ENCODE assay signal across 31 cellular contexts in genomic region chr3:13060341-13060910, GRCh38.
"Had no signal": no experiment of that assay in that cellular context is flagged by ENCODE, and none has a peak within 500 bp of the region (broad histone marks: within the 10 kb centered on the region; RNA-seq: fewer than 3 reads in every experiment).

No MANE protein-coding gene starts in this region.

- H3K4me2 ChIP-seq: neural progenitor cell, smooth muscle cell had no signal

- DNase-seq: hypothalamus; immature natural killer cell; kidney; left colon; lower lobe of right lung; mammary epithelial cell; mesendoderm; naive B cell; natural killer cell; nephron progenitor cell; ovary; right lobe of liver; stimulated activated CD4-positive, alpha-beta T cell treated with anti-CD3 and anti-CD28 coated beads, Interleukin-1b, Interleukin-23, amount 100 ng/mL, for 48 hours; stimulated activated CD4-positive, alpha-beta T cell treated with anti-CD3 and anti-CD28 coated beads, Interleukin-2, amount 100 ng/mL, for 48 hours; stimulated activated CD4-positive, alpha-beta T cell treated with anti-CD3 and anti-CD28 coated beads, Interleukin-4, amount 100 ng/mL, for 4 hours; stimulated activated CD8-positive, alpha-beta memory T cell treated with anti-CD3 and anti-CD28 coated beads, Interleukin-4, amount 100 ng/mL, for 48 hours; stimulated activated naive B cell treated with anti-CD40 and anti-IgM and Interleukin-4, amounts not matched to agents 10 μg/mL and 1 μg/mL and 100 μg/mL, for 72 hours; stimulated activated naive CD8-positive, alpha-beta T cell treated with anti-CD3 and anti-CD28 coated beads, Interleukin-15, Interleukin-2, amounts not matched to agents 100 U/mL and 50 U/mL, for 24 hours; stomach; testis; thyroid gland; transverse colon; upper lobe of left lung had no signal

- FAIRE-seq: islet of Langerhans, kidney had no signal

- H3K27ac ChIP-seq: left lung, lower lobe of right lung, neural progenitor cell, ovary, right atrium auricular region, right lobe of liver, stomach, testis, thyroid gland, transverse colon, upper lobe of left lung, vagina had no signal

- H3K4me3 ChIP-seq: left lung, lower lobe of right lung, neural progenitor cell, ovary, right atrium auricular region, right lobe of liver, smooth muscle cell, stomach, testis, thyroid gland, transverse colon, upper lobe of left lung, vagina had no signal

- H3K9me3 Mint-ChIP-seq: immature natural killer cell; mesothelial cell of epicardium; naive B cell; natural killer cell; nephron progenitor cell; neural progenitor cell; stimulated activated naive B cell treated with anti-CD40 and anti-IgM and Interleukin-4, amounts not matched to agents 10 μg/mL and 1 μg/mL and 100 μg/mL, for 72 hours had no signal

- H3K4me3 Mint-ChIP-seq: immature natural killer cell; mesothelial cell of epicardium; naive B cell; natural killer cell; nephron progenitor cell; neural progenitor cell; stimulated activated naive B cell treated with anti-CD40 and anti-IgM and Interleukin-4, amounts not matched to agents 10 μg/mL and 1 μg/mL and 100 μg/mL, for 72 hours had no signal

- H3K27me3 ChIP-seq: left lung, neural progenitor cell, ovary, right atrium auricular region, right lobe of liver, stomach, testis, thyroid gland, transverse colon, upper lobe of left lung, vagina had no signal

- H3K27ac Mint-ChIP-seq: mesothelial cell of epicardium, progenitor cell of endocrine pancreas had no signal

- H3K9me3 ChIP-seq: left lung, lower lobe of right lung, ovary, right atrium auricular region, right lobe of liver, stomach, testis, thyroid gland, transverse colon, upper lobe of left lung, vagina had no signal

- H2AFZ ChIP-seq: neural progenitor cell had no signal

- H3K36me3 Mint-ChIP-seq: mesothelial cell of epicardium, natural killer cell, neural progenitor cell had no signal

- H3K27me3 Mint-ChIP-seq: naive B cell; stimulated activated naive B cell treated with anti-CD40 and anti-IgM and Interleukin-4, amounts not matched to agents 10 μg/mL and 1 μg/mL and 100 μg/mL, for 72 hours had no signal

- H3K9ac ChIP-seq: neural progenitor cell had no signal

- H3K36me3 ChIP-seq: left lung, lower lobe of right lung, neural progenitor cell, ovary, right atrium auricular region, right lobe of liver, stomach, thyroid gland, transverse colon, upper lobe of left lung, vagina had no signal

- ATAC-seq: left colon; left lung; lower lobe of right lung; natural killer cell; right lobe of liver; stimulated activated naive B cell treated with anti-CD40 and anti-IgM and Interleukin-4, amounts not matched to agents 10 μg/mL and 1 μg/mL and 100 μg/mL, for 72 hours; stimulated activated naive CD8-positive, alpha-beta T cell treated with anti-CD3 and anti-CD28 coated beads, Interleukin-15, Interleukin-2, amounts not matched to agents 100 U/mL and 50 U/mL, for 24 hours had no signal

- H3K4me1 ChIP-seq: left lung, lower lobe of right lung, right atrium auricular region, right lobe of liver, stomach, thyroid gland, transverse colon, upper lobe of left lung, vagina had no signal
